18 cellular contexts compared by ENCODE assay signal in the genomic region with DNA sequence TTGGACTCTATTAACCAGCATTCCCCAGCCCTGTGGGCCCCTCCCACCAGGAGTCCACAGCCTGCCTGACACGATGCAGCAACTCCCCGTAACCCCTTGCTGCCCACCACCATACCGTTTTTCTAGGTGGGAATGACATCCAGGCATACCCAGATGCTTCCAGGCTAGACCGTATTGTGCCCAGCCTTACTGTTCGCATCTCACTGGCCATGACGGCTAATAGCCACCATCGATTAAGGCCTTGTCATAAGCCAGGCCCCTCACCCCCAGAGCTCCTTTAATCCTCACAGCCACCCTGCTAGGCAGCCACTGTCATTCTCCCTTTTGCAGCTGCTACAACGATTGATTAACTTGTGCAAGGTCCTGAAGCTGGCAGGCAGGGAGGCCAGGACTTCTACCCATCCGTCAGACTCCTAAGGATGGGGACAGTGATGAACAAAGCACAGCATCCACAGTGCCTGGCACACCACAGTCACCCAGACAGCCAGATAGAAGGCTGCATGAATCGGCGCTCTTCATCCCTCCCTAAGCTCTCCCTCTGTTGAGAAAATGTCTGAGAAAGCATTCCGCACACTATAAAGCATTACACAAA.
A peak's percentile ranks its signal among the peaks of the same experiment; 100 is the strongest.
DNase-seq lines count a peak whose midpoint lies in the region; TF ChIP-seq lines count a peak whose summit lies in the region.
"Had no signal": no experiment of that assay in that cellular context is flagged by ENCODE, and none has a peak within 500 bp of the region (broad histone marks: within the 10 kb centered on the region; RNA-seq: fewer than 3 reads in every experiment).

No MANE protein-coding gene starts in this region.

- peaks cover 2% of the 10 kb centered on the region for H3K4me1 Mint-ChIP-seq in activated T-cell treated with anti-CD3 and anti-CD28 coated beads, Interleukin-2, amount 50 U/mL, for 24 hours (ENCODE audit: low read depth)
- H3K4me1 Mint-ChIP-seq: central memory CD8-positive, alpha-beta T cell had no signal

- H3K27me3 ChIP-seq in neuronal stem cell (ENCODE audit: control insufficient read depth in 3 of 3, insufficient read depth in 3 of 3, low read depth in 1 of 3, low read length in 3 of 3) (no peaks in the 10 kb centered on the region), tibial nerve (no peaks in the 10 kb centered on the region)
- H3K27me3 ChIP-seq: BLaER1, tibial artery had no signal

- peak; percentile 6 for DNase-seq in activated T-cell treated with anti-CD3 and anti-CD28 coated beads, Interleukin-2, amount 50 U/mL, for 24 hours
- DNase-seq in activated T-cell treated with anti-CD3 and anti-CD28 coated beads, Interleukin-2, amount 50 U/mL, for 48 hours, result no peak
- DNase-seq in globus pallidus (ENCODE audit: low spot score) (peak; percentile 58), neuronal stem cell (ENCODE audit: low spot score) (no peak), tibial nerve (ENCODE audit: low spot score in 2 of 2) (no peak), kidney glomerular epithelial cell (lab: John Stamatoyannopoulos, UW) (no peak), SHP77 treated with DMSO at 0.1 percent for 48 hours (lab: John Stamatoyannopoulos, UW) (no peak), SK-N-DZ (ENCODE audit: low spot score) (no peak)
- DNase-seq: 8988T; activated CD4-positive, alpha-beta T cell treated with anti-CD3 and anti-CD28 coated beads, Interleukin-2, amount 50 U/mL, for 48 hours; activated naive CD8-positive, alpha-beta T cell treated with anti-CD3 and anti-CD28 coated beads, Interleukin-2, amount 50 U/mL, for 24 hours; activated T-cell treated with anti-CD3 and anti-CD28 coated beads, Interleukin-2, amount 50 U/mL, for 4 hours; natural killer cell; NCI-H146; stimulated activated CD4-positive, alpha-beta T cell treated with anti-CD3 and anti-CD28 coated beads, Interleukin-4, amount 100 ng/mL, for 4 hours had no signal

- peak overlapping the region; percentile 15 for H3K18ac ChIP-seq in neuronal stem cell (ENCODE audit: low read length)

- no peaks in the 10 kb centered on the region for H3K36me3 ChIP-seq in neuronal stem cell (replicated peaks in 1 of 2; ENCODE audit: control insufficient read depth in 2 of 2, insufficient read depth in 2 of 2, low read length in 2 of 2)
- H3K36me3 ChIP-seq in tibial nerve, result no peaks in the 10 kb centered on the region
- H3K36me3 ChIP-seq: BLaER1, tibial artery had no signal

- H3K79me1 ChIP-seq in neuronal stem cell (ENCODE audit: low read depth, low read length), result no peaks in the 10 kb centered on the region

- no peak overlapping the region for H3K23ac ChIP-seq in neuronal stem cell (ENCODE audit: low read depth, low read length, poor library complexity)

- no peaks in the 10 kb centered on the region for H3K36me3 Mint-ChIP-seq in activated T-cell treated with anti-CD3 and anti-CD28 coated beads, Interleukin-2, amount 50 U/mL, for 24 hours (ENCODE audit: low read depth)
- H3K36me3 Mint-ChIP-seq: natural killer cell had no signal

- H3K14ac ChIP-seq in neuronal stem cell (ENCODE audit: low read length), result no peak overlapping the region

- no peak overlapping the region for H3K27ac Mint-ChIP-seq in activated T-cell treated with anti-CD3 and anti-CD28 coated beads, Interleukin-2, amount 50 U/mL, for 24 hours
- H3K27ac Mint-ChIP-seq: activated naive CD8-positive, alpha-beta T cell treated with anti-CD3 and anti-CD28 coated beads, Interleukin-2, amount 50 U/mL, for 24 hours; natural killer cell had no signal

- no peak for TF ChIP-seq EP300 in tibial nerve (IDR thresholded peaks at IDR 0.05)

- no peaks in the 10 kb centered on the region for H3K9me3 Mint-ChIP-seq in activated T-cell treated with anti-CD3 and anti-CD28 coated beads, Interleukin-2, amount 50 U/mL, for 24 hours
- H3K9me3 Mint-ChIP-seq: activated naive CD8-positive, alpha-beta T cell treated with anti-CD3 and anti-CD28 coated beads, Interleukin-2, amount 50 U/mL, for 24 hours; activated T-cell treated with anti-CD3 and anti-CD28 coated beads, Interleukin-2, amount 50 U/mL, for 4 hours; central memory CD8-positive, alpha-beta T cell; natural killer cell had no signal

- no peak for TF ChIP-seq CTCF in tibial nerve (IDR thresholded peaks at IDR 0.05)

- no peaks in the 10 kb centered on the region for H3K9me3 ChIP-seq in neuronal stem cell (replicated peaks in 1 of 2; ENCODE audit: control insufficient read depth in 2 of 2, insufficient read depth in 1 of 2, low read depth in 1 of 2, low read length in 2 of 2)
- H3K9me3 ChIP-seq in tibial nerve, result no peaks in the 10 kb centered on the region
- H3K9me3 ChIP-seq: BLaER1, tibial artery had no signal

- H3K4me3 ChIP-seq in neuronal stem cell (ENCODE audit: low read length in 2 of 2) (no peak overlapping the region), tibial nerve (no peak overlapping the region)
- H3K4me3 ChIP-seq: BLaER1, tibial artery had no signal

- WGBS in neuronal stem cell (ENCODE audit: extremely low coverage in 2 of 2, insufficient read length in 2 of 2, insufficient replicate concordance in 1 of 2), 2 donors, result no CpG with 5 or more reads among the region's 12 CpGs
- 42 to 51% methylated on average over 12 of the region's 12 CpGs for WGBS in tibial nerve, 2 donors

- H2BK120ac ChIP-seq in neuronal stem cell (ENCODE audit: low read depth, low read length), result no peak overlapping the region

- no peak overlapping the region for H2BK5ac ChIP-seq in neuronal stem cell (ENCODE audit: low read length)

- H3K4me3 Mint-ChIP-seq in activated T-cell treated with anti-CD3 and anti-CD28 coated beads, Interleukin-2, amount 50 U/mL, for 24 hours, result no peak overlapping the region
- H3K4me3 Mint-ChIP-seq: activated naive CD8-positive, alpha-beta T cell treated with anti-CD3 and anti-CD28 coated beads, Interleukin-2, amount 50 U/mL, for 24 hours; activated T-cell treated with anti-CD3 and anti-CD28 coated beads, Interleukin-2, amount 50 U/mL, for 4 hours; central memory CD8-positive, alpha-beta T cell; natural killer cell had no signal

- no peak overlapping the region for H3K4ac ChIP-seq in neuronal stem cell (ENCODE audit: low read length)

- peak overlapping the region; percentile 65 for H3K9ac ChIP-seq in neuronal stem cell (ENCODE audit: low read depth, low read length, poor library complexity)
- H3K9ac ChIP-seq: BLaER1 had no signal

- H3K27ac ChIP-seq in neuronal stem cell (replicated peaks; ENCODE audit: low read length) (peak overlapping the region; percentile 13), tibial nerve (peak overlapping the region in 3 of 4 donors; percentile 38 to 91 (median 87))
- H3K27ac ChIP-seq: BLaER1 had no signal

- no peak for TF ChIP-seq POLR2A in tibial nerve (IDR thresholded peaks at IDR 0.05)

- H3K4me2 ChIP-seq in neuronal stem cell (ENCODE audit: insufficient read depth, low read length, poor library complexity, severe bottlenecking), result no peak overlapping the region
- H3K4me2 ChIP-seq: BLaER1 had no signal

- no peak overlapping the region for H4K8ac ChIP-seq in neuronal stem cell (ENCODE audit: low read depth, low read length)

- no peak overlapping the region for H2BK15ac ChIP-seq in neuronal stem cell (ENCODE audit: low read length)

- peaks cover 6% of the 10 kb centered on the region for H3K27me3 Mint-ChIP-seq in activated T-cell treated with anti-CD3 and anti-CD28 coated beads, Interleukin-2, amount 50 U/mL, for 24 hours
- H3K27me3 Mint-ChIP-seq: activated naive CD8-positive, alpha-beta T cell treated with anti-CD3 and anti-CD28 coated beads, Interleukin-2, amount 50 U/mL, for 24 hours had no signal

- H3K4me1 ChIP-seq in neuronal stem cell (ENCODE audit: control insufficient read depth in 2 of 2, insufficient read depth in 1 of 2, low read depth in 1 of 2, low read length in 2 of 2) (peaks cover 19 to 26% of the 10 kb centered on the region in 2 donors), tibial nerve (peaks cover 0 to 70% (median 30%) of the 10 kb centered on the region in 4 donors)

- H4K91ac ChIP-seq in neuronal stem cell (ENCODE audit: low read depth, low read length, poor library complexity), result no peak overlapping the region

- H2AK5ac ChIP-seq in neuronal stem cell (ENCODE audit: low read depth, low read length), result peak overlapping the region; percentile 0

- H2BK12ac ChIP-seq in neuronal stem cell (ENCODE audit: low read length), result no peak overlapping the region

- peak overlapping the region; percentile 72 for H2AFZ ChIP-seq in neuronal stem cell (ENCODE audit: low read length)

Comparison
In these comparisons a context has a peak if more than half of its experiments do, and no peak if none do; other contexts are left out.
1. DNase-seq: peak in activated T-cell treated with anti-CD3 and anti-CD28 coated beads, Interleukin-2, amount 50 U/mL, for 24 hours (single experiment) and globus pallidus (single experiment); none in activated T-cell treated with anti-CD3 and anti-CD28 coated beads, Interleukin-2, amount 50 U/mL, for 48 hours (0 of 2), neuronal stem cell (single experiment), tibial nerve (0 of 2), kidney glomerular epithelial cell (single experiment), SHP77 treated with DMSO at 0.1 percent for 48 hours (single experiment) and SK-N-DZ (single experiment).